ENCODE assay signal across 5 cellular contexts in the genomic region with DNA sequence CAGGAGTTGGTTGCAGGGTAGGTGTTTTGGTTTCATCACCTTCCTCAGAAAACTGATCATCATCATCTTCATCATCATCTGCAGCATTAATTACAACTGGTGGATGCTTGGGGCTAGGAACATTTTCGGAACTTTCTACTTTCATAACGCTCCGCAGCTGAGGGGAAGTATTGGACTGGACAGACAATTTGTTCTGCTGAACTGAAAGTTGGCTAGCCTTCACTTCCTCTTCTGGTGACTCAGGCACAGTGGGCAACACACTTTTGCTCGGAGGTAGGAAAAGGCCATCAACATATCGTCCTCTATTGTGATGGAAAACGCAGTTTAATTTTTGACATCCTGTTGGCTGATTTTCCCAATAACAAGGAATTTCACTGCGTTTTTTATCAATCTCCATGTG. TPM values are rescaled to one million over a fixed set of nuclear protein-coding genes. Genes with fewer than 3 reads are reported as not detected.
"Had no signal": no experiment of that assay in that cellular context is flagged by ENCODE, and none has a peak within 500 bp of the region (broad histone marks: within the 10 kb centered on the region; RNA-seq: fewer than 3 reads in every experiment).

No MANE protein-coding gene starts in this region.

RNA-seq across cellular contexts. Expression of a gene that starts 1.4 kb away (rescaled TPM):
- total RNA-seq: activated CD8-positive, alpha-beta memory T cell treated with anti-CD3 and anti-CD28 coated beads, Interleukin-2, amount 10 ng/mL, durations not matched to agents 7 days and 5 days; activated T-helper 2 cell treated with anti-CD3 and anti-CD28 coated beads, Interferon-gamma antibody, Interleukin-2, Interleukin-4, amounts not matched to agents 10 μg/mL and 5 μg/mL and 100 μg/mL, durations not matched to agents 14 hours and 24 hours and 36 hours; ascending aorta; bronchial epithelial cell; T-helper 2 cell treated with Interferon-gamma antibody and Interleukin-4, amounts not matched to agents 100 ng/mL and 5 ng/mL, for 36 hours had no signal
